In the genomic region with DNA sequence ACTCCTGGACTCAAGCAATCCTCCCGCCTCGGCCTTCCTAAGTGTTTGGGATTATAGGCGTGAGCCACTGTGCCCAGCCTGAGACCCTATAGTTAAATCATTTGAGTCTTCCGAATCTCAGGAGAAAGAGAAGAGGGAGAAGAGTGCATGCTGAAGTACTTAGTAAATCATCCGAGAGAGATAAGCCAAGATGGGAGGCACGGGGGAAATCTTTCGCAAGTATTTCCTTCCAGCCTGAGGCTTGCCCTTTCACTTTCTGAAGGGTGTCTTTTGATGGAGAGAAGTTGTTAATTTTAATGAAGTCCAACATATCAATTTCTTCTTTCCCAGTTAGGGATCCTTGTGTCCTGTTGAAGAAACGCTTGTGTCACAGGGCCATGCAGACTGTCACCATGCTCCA, we compare ENCODE assay signal across 23 cellular contexts.
DNase-seq lines count a peak whose midpoint lies in the region; ATAC-seq and TF ChIP-seq lines count a peak whose summit lies in the region.
"Had no signal": no experiment of that assay in that cellular context is flagged by ENCODE, and none has a peak within 500 bp of the region (broad histone marks: within the 10 kb centered on the region; RNA-seq: fewer than 3 reads in every experiment).

No MANE protein-coding gene starts in this region.

- DNase-seq in IMR-90 (no peak), NOMO-1 treated with DMSO at 0.1 percent for 48 hours (lab: John Stamatoyannopoulos, UW; ENCODE audit: unreplicated experiment) (peak; percentile 49), fibroblast of pulmonary artery (ENCODE audit: low read depth) (peak; percentile 36), sciatic nerve (ENCODE audit: low spot score) (no peak), NCI-H446 treated with DMSO at 0.1 percent for 48 hours (lab: John Stamatoyannopoulos, UW) (no peak)
- DNase-seq: activated CD4-positive, alpha-beta memory T cell treated with anti-CD3 and anti-CD28 coated beads for 36 hours; activated CD4-positive, CD25-positive, alpha-beta regulatory T cell treated with anti-CD3 and anti-CD28 coated beads, Interleukin-2, amount 50 U/mL, for 72 hours; activated naive CD4-positive, alpha-beta T cell; activated naive CD8-positive, alpha-beta T cell treated with anti-CD3 and anti-CD28 coated beads, Interleukin-2, amount 50 U/mL, for 24 hours; Calu3; central memory CD4-positive, alpha-beta T cell; GDM1; H9; heart right ventricle; NCI-H526 treated with DMSO at 0.1 percent for 48 hours; stimulated activated naive CD4-positive, alpha-beta T cell; T-helper 17 cell had no signal

- no peaks in the 10 kb centered on the region for H3K9me1 ChIP-seq in IMR-90 (ENCODE audit: insufficient read depth, low read length)

- H3K14ac ChIP-seq in IMR-90 (replicated peaks; ENCODE audit: low read depth, low read length), result no peak overlapping the region

- H3K36me3 ChIP-seq in IMR-90 (ENCODE audit: control insufficient read depth, insufficient read depth, low read length), result no peaks in the 10 kb centered on the region
- H3K36me3 ChIP-seq: heart right ventricle had no signal

- no peak overlapping the region for H4K91ac ChIP-seq in IMR-90 (ENCODE audit: insufficient read depth, low read depth, low read length)

- H3K4ac ChIP-seq in IMR-90 (ENCODE audit: low read depth, low read length), result no peak overlapping the region

- no peak overlapping the region for H3K56ac ChIP-seq in IMR-90 (ENCODE audit: extremely low read depth, insufficient read depth, low read length)

- no TSS peak for BruUV-seq in IMR-90 (replicated peaks; lab: Mats Ljungman, UMichigan)

- H2AFZ ChIP-seq in IMR-90 (replicated peaks; ENCODE audit: low read length, poor library complexity), result no peak overlapping the region

- WGBS in IMR-90 (ENCODE audit: extremely low coverage in 2 of 2, insufficient read length in 1 of 2), 2 experiments, result 54% methylated on average over 2 of the region's 8 CpGs; no CpG with 5 or more reads in 1 of the 2 experiments

- H3K4me3 ChIP-seq in IMR-90 (ENCODE audit: insufficient read depth, low read depth, low read length) (no peak overlapping the region), fibroblast of pulmonary artery (replicated peaks; ENCODE audit: low read depth, low read length) (no peak overlapping the region)
- H3K4me3 ChIP-seq: heart right ventricle, lung, skin epidermis had no signal

- H3K27ac ChIP-seq in IMR-90 (ENCODE audit: insufficient read depth, low read length), result no peak overlapping the region
- H3K27ac ChIP-seq: foreskin keratinocyte, skin epidermis had no signal

- no peak overlapping the region for H2BK15ac ChIP-seq in IMR-90 (ENCODE audit: low read depth, low read length)

- POLR2A ChIA-PET in IMR-90 (lab: Charles Lee; ENCODE audit: unreplicated experiment), result no interaction called here

- H3K9me3 ChIP-seq in IMR-90 (ENCODE audit: control insufficient read depth, insufficient read depth, low read length), result peaks cover 8% of the 10 kb centered on the region

- H3K4me1 ChIP-seq in IMR-90 (ENCODE audit: control insufficient read depth, insufficient read depth, low read length), result peaks cover 12% of the 10 kb centered on the region; the same call in 1 of the 2 replicates
- H3K4me1 ChIP-seq: foreskin keratinocyte had no signal

- no peak overlapping the region for H3K18ac ChIP-seq in IMR-90 (ENCODE audit: low read depth, low read length)

- no peak overlapping the region for H3K9ac ChIP-seq in IMR-90 (ENCODE audit: low read depth, low read length)

- in situ Hi-C loops in IMR-90 (cut with MboI; ENCODE audit: low sequenced_read_pairs), result no loop called here

- H3K79me1 ChIP-seq in IMR-90 (ENCODE audit: low read depth in 1 of 2, low read length in 2 of 2), result no peaks in the 10 kb centered on the region

- no peak for ATAC-seq in IMR-90 (ENCODE audit: low read depth)
- ATAC-seq in sciatic nerve, result peak; percentile 41
- ATAC-seq in HG03378 (IDR thresholded peaks at IDR 0.05; ENCODE audit: unreplicated experiment), result no peak
- no peak for ATAC-seq in SK-N-SH treated with all-trans-retinoic acid at 6 μM for 48 hours
- ATAC-seq: activated naive CD8-positive, alpha-beta T cell treated with anti-CD3 and anti-CD28 coated beads, Interleukin-2, amount 50 U/mL, for 24 hours; foreskin keratinocyte; natural killer cell treated with Interleukin-12 subunit alpha and Interleukin-12 subunit beta and Interleukin-15 and Interleukin-18, amount 100 ng/mL, for 72 hours; T-helper 17 cell had no signal

- no peak overlapping the region for H2BK5ac ChIP-seq in IMR-90 (ENCODE audit: low read depth, low read length, poor library complexity, severe bottlenecking)

- TF ChIP-seq CTCF in IMR-90 (conservative IDR thresholded peaks at IDR 0.05; ENCODE audit: low read depth, low read length) (no peak), fibroblast of pulmonary artery (IDR thresholded peaks at IDR 0.05; ENCODE audit: low read length, missing control alignments) (no peak)

- no peak overlapping the region for H2AK5ac ChIP-seq in IMR-90 (ENCODE audit: low read depth, low read length)

- H3K23ac ChIP-seq in IMR-90 (ENCODE audit: low read depth, low read length), result no peak overlapping the region

- intact Hi-C loops in IMR-90 (cut with micrococcal nuclease) (no loop called here), sciatic nerve (cut with DNase I) (no loop called here)

- no peak overlapping the region for H2BK120ac ChIP-seq in IMR-90 (ENCODE audit: low read depth, low read length)

- no peaks in the 10 kb centered on the region for H4K20me1 ChIP-seq in IMR-90 (ENCODE audit: insufficient read depth, low read length)

- H4K5ac ChIP-seq in IMR-90 (ENCODE audit: low read depth, low read length), result no peak overlapping the region

- no peak overlapping the region for H3K4me2 ChIP-seq in IMR-90 (ENCODE audit: low read depth, low read length)

- no peak overlapping the region for H4K8ac ChIP-seq in IMR-90 (ENCODE audit: low read depth in 2 of 2, low read length in 2 of 2)

- dilution Hi-C loops in IMR-90 (cut with HindIII; ENCODE audit: low sequenced_read_pairs, unreplicated experiment), result no loop called here

- TF ChIP-seq POLR2A in IMR-90 (IDR thresholded peaks at IDR 0.05; ENCODE audit: low read depth, low read length), result no peak

- CTCF ChIA-PET in IMR-90 (lab: Yijun Ruan, JAX), result no interaction called here

- no peak overlapping the region for H2AK9ac ChIP-seq in IMR-90 (replicated peaks; ENCODE audit: low read depth, low read length, poor library complexity)

- peaks cover 29% of the 10 kb centered on the region for H3K27me3 ChIP-seq in IMR-90 (ENCODE audit: control insufficient read depth, insufficient read depth, low read length)

- no peak overlapping the region for H2BK20ac ChIP-seq in IMR-90 (ENCODE audit: low read depth, low read length)

- no peak for TF ChIP-seq RAD21 in IMR-90 (IDR thresholded peaks at IDR 0.05; ENCODE audit: low read length)

TF ChIP-seq in IMR-90, 13 proteins besides CTCF, POLR2A, EP300 and RAD21 (continues in another document):
- TF ChIP-seq RFX5 (IDR thresholded peaks at IDR 0.05; ENCODE audit: low read depth, low read length) (no peak), CEBPB (IDR thresholded peaks at IDR 0.05; ENCODE audit: low read depth, low read length) (peak; percentile 58), NFE2L2 (IDR thresholded peaks at IDR 0.05; ENCODE audit: low read depth, low read length) (no peak), MAZ (IDR thresholded peaks at IDR 0.05; ENCODE audit: borderline replicate concordance, low read depth, low read length) (no peak), MXI1 (IDR thresholded peaks at IDR 0.05; ENCODE audit: borderline replicate concordance, low read depth, low read length) (no peak), RCOR1 (IDR thresholded peaks at IDR 0.05; ENCODE audit: insufficient replicate concordance, low read length) (no peak), MAFK (IDR thresholded peaks at IDR 0.05; ENCODE audit: low read depth, low read length) (no peak), ELK1 (IDR thresholded peaks at IDR 0.05; ENCODE audit: borderline replicate concordance, low read depth, low read length) (no peak), FOS (IDR thresholded peaks at IDR 0.05; ENCODE audit: low read depth, low read length) (no peak), CHD1 (IDR thresholded peaks at IDR 0.05; ENCODE audit: low read depth, low read length) (no peak)

TF ChIP-seq in SK-N-SH treated with all-trans-retinoic acid at 6 μM for 48 hours, 23 proteins besides CTCF, POLR2A, EP300 and RAD21 (continues in another document):
- TF ChIP-seq OSR1 (CRISPR knock-in tag; IDR thresholded peaks at IDR 0.05) (no peak), CSDC2 (CRISPR knock-in tag; IDR thresholded peaks at IDR 0.05) (no peak), TSHZ2 (CRISPR knock-in tag; IDR thresholded peaks at IDR 0.05) (no peak), GLIS3 (CRISPR knock-in tag; IDR thresholded peaks at IDR 0.05) (no peak)

Comparison
In these comparisons a context has a peak if more than half of its experiments do, and no peak if none do; other contexts are left out.
1. DNase-seq: peak in NOMO-1 treated with DMSO at 0.1 percent for 48 hours (single experiment) and fibroblast of pulmonary artery (single experiment); none in IMR-90 (single experiment), sciatic nerve (single experiment) and NCI-H446 treated with DMSO at 0.1 percent for 48 hours (single experiment).